Comparison of ENCODE assay signal across 10 cellular contexts in genomic region chr6:1481326-1481725, GRCh38.
A peak's percentile ranks its signal among the peaks of the same experiment; 100 is the strongest.
DNase-seq lines count a peak whose midpoint lies in the region; TF ChIP-seq lines count a peak whose summit lies in the region.
"Had no signal": no experiment of that assay in that cellular context is flagged by ENCODE, and none has a peak within 500 bp of the region (broad histone marks: within the 10 kb centered on the region; RNA-seq: fewer than 3 reads in every experiment).

No MANE protein-coding gene starts in this region.

- H3K27ac ChIP-seq in fibroblast of lung (ENCODE audit: insufficient read depth, low read length), result peak overlapping the region; percentile 73
- H3K27ac ChIP-seq in H9 (ENCODE audit: insufficient read length, low read depth, low read length), result no peak overlapping the region
- no peak overlapping the region for H3K27ac ChIP-seq in hepatocyte

- H2BK20ac ChIP-seq in H9 (ENCODE audit: low read depth, low read length, poor library complexity, severe bottlenecking), result no peak overlapping the region

- no peak overlapping the region for H3K23ac ChIP-seq in H9 (ENCODE audit: insufficient read length, low read depth, low read length)

- peak overlapping the region; percentile 36 for H3K4me2 ChIP-seq in fibroblast of lung (ENCODE audit: extremely low read depth, insufficient read depth, low read length)
- peak overlapping the region; percentile 57 for H3K4me2 ChIP-seq in skeletal muscle satellite cell (ENCODE audit: low read length)
- no peak overlapping the region for H3K4me2 ChIP-seq in H9 (ENCODE audit: insufficient read depth, insufficient read length, low read length)
- no peak overlapping the region for H3K4me2 ChIP-seq in hepatocyte

- no peak overlapping the region for H4K8ac ChIP-seq in H9 (replicated peaks; ENCODE audit: insufficient read length, low read depth, low read length)

- H3K18ac ChIP-seq in H9 (ENCODE audit: insufficient read length, low read depth, low read length), result no peak overlapping the region

- H4K20me1 ChIP-seq in fibroblast of lung (ENCODE audit: control insufficient read depth, extremely low read depth, insufficient read depth, low read length) (no peaks in the 10 kb centered on the region), H9 (ENCODE audit: control insufficient read depth, insufficient read depth, insufficient read length) (no peaks in the 10 kb centered on the region), hepatocyte (ENCODE audit: insufficient read depth, poor library complexity, severe bottlenecking) (no peaks in the 10 kb centered on the region)

- H3K79me2 ChIP-seq in fibroblast of lung (ENCODE audit: control insufficient read depth, insufficient read depth, low read length) (no peaks in the 10 kb centered on the region), H9 (ENCODE audit: insufficient read depth, low read length) (no peaks in the 10 kb centered on the region), hepatocyte (no peaks in the 10 kb centered on the region)

- H3T11ph ChIP-seq in H9 (ENCODE audit: low read length), result no peak overlapping the region

- no peak overlapping the region for H2BK120ac ChIP-seq in H9 (ENCODE audit: low read depth, low read length, poor library complexity, severe bottlenecking)

- H2BK12ac ChIP-seq in H9 (ENCODE audit: insufficient read length, low read depth, low read length), result no peak overlapping the region

- H3K36me3 Mint-ChIP-seq in H9 (ENCODE audit: insufficient read depth in 1 of 3, low read depth in 3 of 3), result no peaks in the 10 kb centered on the region; a peak in 1 of 7 replicates
- H3K36me3 Mint-ChIP-seq: stimulated activated memory B cell treated with anti-CD40 and anti-IgM and Interleukin-4, amounts not matched to agents 10 μg/mL and 1 μg/mL and 100 μg/mL, for 72 hours had no signal

- H2BK15ac ChIP-seq in H9 (ENCODE audit: low read depth, low read length), result no peak overlapping the region

- H3K4me1 Mint-ChIP-seq in H9, result peaks cover 0 to 9% of the 10 kb centered on the region in 2 experiments; a peak in 2 of 4 replicates

- H3K56ac ChIP-seq in H9 (ENCODE audit: insufficient read length, low read depth, low read length), result no peak overlapping the region

- H2BK5ac ChIP-seq in H9 (ENCODE audit: insufficient read length, low read length), result no peak overlapping the region

- no peak overlapping the region for H3K4me3 Mint-ChIP-seq in H9
- H3K4me3 Mint-ChIP-seq: stimulated activated memory B cell treated with anti-CD40 and anti-IgM and Interleukin-4, amounts not matched to agents 10 μg/mL and 1 μg/mL and 100 μg/mL, for 72 hours had no signal

- H4K5ac ChIP-seq in H9 (ENCODE audit: insufficient read length, low read depth, low read length), result no peak overlapping the region

- H3K9me2 ChIP-seq in hepatocyte (replicated peaks; ENCODE audit: insufficient read depth), result no peaks in the 10 kb centered on the region

- H3K9me3 ChIP-seq in fibroblast of lung (ENCODE audit: control insufficient read depth, insufficient read depth, low read depth, low read length), result no peaks in the 10 kb centered on the region
- H3K9me3 ChIP-seq in skeletal muscle satellite cell (replicated peaks; ENCODE audit: low read length), result no peaks in the 10 kb centered on the region
- H3K9me3 ChIP-seq in H9 (ENCODE audit: control insufficient read depth, low read depth, low read length), result no peaks in the 10 kb centered on the region
- H3K9me3 ChIP-seq in hepatocyte (ENCODE audit: low read depth), result no peaks in the 10 kb centered on the region

- H2AFZ ChIP-seq in fibroblast of lung (ENCODE audit: low read length), result no peak overlapping the region
- H2AFZ ChIP-seq in H9 (ENCODE audit: low read length), result no peak overlapping the region
- H2AFZ ChIP-seq in hepatocyte, result no peak overlapping the region

- H3K27me3 ChIP-seq in fibroblast of lung (ENCODE audit: control insufficient read depth, insufficient read depth, low read length) (no peaks in the 10 kb centered on the region), skeletal muscle satellite cell (ENCODE audit: control insufficient read depth, insufficient read depth, low read length) (no peaks in the 10 kb centered on the region), H9 (ENCODE audit: insufficient read depth, low read length) (no peaks in the 10 kb centered on the region), hepatocyte (no peaks in the 10 kb centered on the region)

- no peaks in the 10 kb centered on the region for H3K23me2 ChIP-seq in H9 (ENCODE audit: insufficient read length, low read depth, low read length, poor library complexity, severe bottlenecking)

- H3K4me3 ChIP-seq in fibroblast of lung (replicated peaks in 1 of 4; ENCODE audit: control extremely low read depth in 1 of 4, insufficient read depth in 1 of 4, low read depth in 3 of 4, low read length in 4 of 4) (no peak overlapping the region), skeletal muscle satellite cell (ENCODE audit: low read length) (no peak overlapping the region), hepatocyte (no peak overlapping the region)

- no peak overlapping the region for H2AK5ac ChIP-seq in H9 (ENCODE audit: insufficient read length, low read length)

- peaks cover 38% of the 10 kb centered on the region for H3K4me1 ChIP-seq in fibroblast of lung (ENCODE audit: control insufficient read depth, extremely low read depth, insufficient read depth, low read length)
- peaks cover 69% of the 10 kb centered on the region for H3K4me1 ChIP-seq in skeletal muscle satellite cell (ENCODE audit: control insufficient read depth, insufficient read depth, low read length)
- H3K4me1 ChIP-seq in H9 (ENCODE audit: insufficient read depth, low read length), result 0 out of 2 replicates have a peak, but pooled peaks cover 2% of the 10 kb centered on the region
- H3K4me1 ChIP-seq in hepatocyte (ENCODE audit: insufficient read depth), result peaks cover 4% of the 10 kb centered on the region

- peak overlapping the region in 1 of 3 experiments; percentile 82; a peak in 1 of 7 replicates for H3K27ac Mint-ChIP-seq in H9
- H3K27ac Mint-ChIP-seq: stimulated activated memory B cell treated with anti-CD40 and anti-IgM and Interleukin-4, amounts not matched to agents 10 μg/mL and 1 μg/mL and 100 μg/mL, for 72 hours had no signal

- no peaks in the 10 kb centered on the region; a peak in 2 of 5 replicates for H3K9me3 Mint-ChIP-seq in H9

- H3K9ac ChIP-seq in fibroblast of lung (ENCODE audit: insufficient read depth, low read length), result no peak overlapping the region
- peak overlapping the region; percentile 49 for H3K9ac ChIP-seq in skeletal muscle satellite cell (ENCODE audit: low read depth, low read length)
- no peak overlapping the region for H3K9ac ChIP-seq in H9 (ENCODE audit: extremely low read depth, insufficient read length, low read length)

- in situ Hi-C loops in SK-MEL-5 (cut with HindIII; ENCODE audit: low pct_unique_long_range_greater_than_20kb, low sequenced_read_pairs), result no loop called here

- DNase-seq in GM04503 (ENCODE audit: low read depth) (peak; percentile 87), SK-MEL-5 (ENCODE audit: low read depth, low spot score) (peak; percentile 47), fibroblast of lung (ENCODE audit: low read depth in 2 of 2) (peak; percentile 78 to 87), NCI-H1092 (lab: John Stamatoyannopoulos, UW) (no peak), H9 (no peak), SHP77 (lab: John Stamatoyannopoulos, UW) (no peak), hepatocyte (ENCODE audit: low spot score) (no peak)
- DNase-seq: T-helper 2 cell had no signal

- H3K14ac ChIP-seq in H9 (ENCODE audit: insufficient read depth, low read length), result no peak overlapping the region

- TF ChIP-seq CTCF in fibroblast of lung (conservative IDR thresholded peaks at IDR 0.05 in 1 of 2, IDR thresholded peaks at IDR 0.05 in 1 of 2; ENCODE audit: low read depth in 1 of 2, low read length in 2 of 2) (no peak), H9 (conservative IDR thresholded peaks at IDR 0.05) (no peak), hepatocyte (IDR thresholded peaks at IDR 0.05; ENCODE audit: poor library complexity) (no peak)

- H3K79me1 ChIP-seq in H9 (ENCODE audit: insufficient read depth, low read depth, low read length, poor library complexity, severe bottlenecking), result no peaks in the 10 kb centered on the region

- no peak overlapping the region for H3K4ac ChIP-seq in H9 (ENCODE audit: low read depth, low read length)

- peaks cover 5% of the 10 kb centered on the region; the same call in 1 of the 2 replicates for H3K27me3 Mint-ChIP-seq in H9 (ENCODE audit: low read depth)
- H3K27me3 Mint-ChIP-seq: stimulated activated memory B cell treated with anti-CD40 and anti-IgM and Interleukin-4, amounts not matched to agents 10 μg/mL and 1 μg/mL and 100 μg/mL, for 72 hours had no signal

- no peaks in the 10 kb centered on the region for H3K36me3 ChIP-seq in fibroblast of lung (ENCODE audit: control insufficient read depth, insufficient read depth, low read length)
- H3K36me3 ChIP-seq in skeletal muscle satellite cell (ENCODE audit: insufficient read depth, low read length), result no peaks in the 10 kb centered on the region
- no peaks in the 10 kb centered on the region for H3K36me3 ChIP-seq in hepatocyte (replicated peaks; ENCODE audit: insufficient read depth, low read depth)

- H4K91ac ChIP-seq in H9 (ENCODE audit: insufficient read length, low read depth, low read length), result no peak overlapping the region

Comparison
In these comparisons a context has a peak if more than half of its experiments do, and no peak if none do; other contexts are left out.
1. DNase-seq: peak in GM04503 (single experiment), SK-MEL-5 (single experiment) and fibroblast of lung (2 of 2); none in NCI-H1092 (single experiment), H9 (single experiment), SHP77 (0 of 2) and hepatocyte (single experiment).
2. H3K4me2 ChIP-seq: peak in fibroblast of lung (single experiment) and skeletal muscle satellite cell (single experiment); none in H9 (single experiment) and hepatocyte (single experiment).